ENCODE assay signal across 15 cellular contexts in genomic region chr5:133124891-133125290, GRCh38.
"Had no signal": no experiment of that assay in that cellular context is flagged by ENCODE, and none has a peak within 500 bp of the region (broad histone marks: within the 10 kb centered on the region; RNA-seq: fewer than 3 reads in every experiment).

No MANE protein-coding gene starts in this region.

- H3K27me3 ChIP-seq: brain microvascular endothelial cell had no signal

- H3K27me3 Mint-ChIP-seq: activated naive CD8-positive, alpha-beta T cell treated with anti-CD3 and anti-CD28 coated beads for 36 hours had no signal

- H3K27ac ChIP-seq: brain microvascular endothelial cell, KMS-11 had no signal

- H3K9me3 Mint-ChIP-seq: activated naive CD4-positive, alpha-beta T cell treated with anti-CD3 and anti-CD28 coated beads, Interleukin-2, amount 10 ng/mL, durations not matched to agents 7 days and 5 days; activated naive CD8-positive, alpha-beta T cell treated with anti-CD3 and anti-CD28 coated beads for 36 hours; activated T-cell treated with anti-CD3 and anti-CD28 coated beads, Interleukin-2, amount 50 U/mL, for 4 hours; T-helper 1 cell treated with Interleukin-12 subunit alpha and Interleukin-12 subunit beta and Interleukin-4 antibody, amounts not matched to agents 30 μg/mL and 1 μg/mL, for 36 hours; WTC11 had no signal

- H3K4me3 Mint-ChIP-seq: activated CD8-positive, alpha-beta T cell treated with anti-CD3 and anti-CD28 coated beads, Interleukin-2, amount 10 ng/mL, durations not matched to agents 7 days and 5 days; activated naive CD4-positive, alpha-beta T cell treated with anti-CD3 and anti-CD28 coated beads, Interleukin-2, amount 10 ng/mL, durations not matched to agents 7 days and 5 days; activated naive CD8-positive, alpha-beta T cell treated with anti-CD3 and anti-CD28 coated beads for 36 hours; activated T-cell treated with anti-CD3 and anti-CD28 coated beads, Interleukin-2, amount 50 U/mL, for 4 hours; T-helper 1 cell treated with Interleukin-12 subunit alpha and Interleukin-12 subunit beta and Interleukin-4 antibody, amounts not matched to agents 30 μg/mL and 1 μg/mL, for 36 hours; WTC11 had no signal

- H3K36me3 Mint-ChIP-seq: activated naive CD4-positive, alpha-beta T cell treated with anti-CD3 and anti-CD28 coated beads, Interleukin-2, amount 10 ng/mL, durations not matched to agents 7 days and 5 days; activated naive CD8-positive, alpha-beta T cell treated with anti-CD3 and anti-CD28 coated beads for 36 hours; WTC11 had no signal

- H3K27ac Mint-ChIP-seq: activated CD8-positive, alpha-beta T cell treated with anti-CD3 and anti-CD28 coated beads, Interleukin-2, amount 10 ng/mL, durations not matched to agents 7 days and 5 days; activated naive CD4-positive, alpha-beta T cell treated with anti-CD3 and anti-CD28 coated beads, Interleukin-2, amount 10 ng/mL, durations not matched to agents 7 days and 5 days; activated naive CD8-positive, alpha-beta T cell treated with anti-CD3 and anti-CD28 coated beads for 36 hours; T-helper 1 cell treated with Interleukin-12 subunit alpha and Interleukin-12 subunit beta and Interleukin-4 antibody, amounts not matched to agents 30 μg/mL and 1 μg/mL, for 36 hours; WTC11 had no signal

- ATAC-seq: activated CD8-positive, alpha-beta T cell treated with anti-CD3 and anti-CD28 coated beads, Interleukin-2, amount 10 ng/mL, durations not matched to agents 7 days and 5 days; activated T-cell treated with anti-CD3 and anti-CD28 coated beads, Interleukin-2, amount 50 U/mL, for 4 hours; WTC11 had no signal

- H3K36me3 ChIP-seq: brain microvascular endothelial cell had no signal

- DNase-seq: activated CD4-positive, alpha-beta T cell treated with anti-CD3 and anti-CD28 coated beads for 48 hours; activated CD4-positive, alpha-beta T cell treated with anti-CD3 and anti-CD28 coated beads, Interleukin-2, amount 50 U/mL, for 4 hours; activated CD4-positive, CD25-positive, alpha-beta regulatory T cell treated with anti-CD3 and anti-CD28 coated beads, Interleukin-2, amount 50 U/mL, for 72 hours; activated CD8-positive, alpha-beta T cell treated with anti-CD3 and anti-CD28 coated beads, Interleukin-2, amount 10 ng/mL, durations not matched to agents 7 days and 5 days; activated gamma-delta T cell treated with Interleukin-2 at 50 U/mL for 16 hours; activated naive CD4-positive, alpha-beta T cell treated with anti-CD3 and anti-CD28 coated beads, Interleukin-2, amount 10 ng/mL, durations not matched to agents 7 days and 5 days; activated naive CD8-positive, alpha-beta T cell treated with anti-CD3 and anti-CD28 coated beads for 36 hours; activated T-cell treated with anti-CD3 and anti-CD28 coated beads, Interleukin-2, amount 50 U/mL, for 4 hours; brain microvascular endothelial cell; NCI-H1092; NCI-H1930; NK-92 treated with Interleukin-12 subunit alpha and Interleukin-12 subunit beta, amount 100 ng/mL, for 24 hours had no signal

- H3K4me1 Mint-ChIP-seq: activated naive CD4-positive, alpha-beta T cell treated with anti-CD3 and anti-CD28 coated beads, Interleukin-2, amount 10 ng/mL, durations not matched to agents 7 days and 5 days; activated naive CD8-positive, alpha-beta T cell treated with anti-CD3 and anti-CD28 coated beads for 36 hours; WTC11 had no signal

- H3K4me2 ChIP-seq: KMS-11 had no signal
